ENCODE assay signal across 11 cellular contexts in genomic region chr2:46769809-46770208, GRCh38.
DNase-seq lines count a peak whose midpoint lies in the region; ATAC-seq, FAIRE-seq and TF ChIP-seq lines count a peak whose summit lies in the region.
"Had no signal": no experiment of that assay in that cellular context is flagged by ENCODE, and none has a peak within 500 bp of the region (broad histone marks: within the 10 kb centered on the region; RNA-seq: fewer than 3 reads in every experiment).

No MANE protein-coding gene starts in this region.

- POLR2A ChIA-PET in GM12878 (lab: Charles Lee) = no interaction called here

- H3K36me3 Mint-ChIP-seq in activated naive CD4-positive, alpha-beta T cell treated with anti-CD3 and anti-CD28 coated beads, Interleukin-2, amount 50 U/mL, for 72 hours = no peaks in the 10 kb centered on the region

- no peak for TF ChIP-seq EP300 in GM12878 (IDR thresholded peaks at IDR 0.05; ENCODE audit: borderline replicate concordance in 1 of 2, control insufficient read depth in 1 of 2, low read depth in 2 of 2, low read length in 2 of 2)

- H3K79me2 ChIP-seq in GM12878 (ENCODE audit: control insufficient read depth, insufficient read depth, low read length) = no peaks in the 10 kb centered on the region

- H3K9ac ChIP-seq in GM12878 (ENCODE audit: control insufficient read depth, insufficient read depth, low read length) = no peak overlapping the region
- peak overlapping the region; percentile 64 for H3K9ac ChIP-seq in mesenchymal stem cell (ENCODE audit: low read length)

- no peak overlapping the region for H3K18ac ChIP-seq in mesenchymal stem cell (ENCODE audit: low read depth in 1 of 2, low read length in 2 of 2)

- H4K91ac ChIP-seq in mesenchymal stem cell (ENCODE audit: low read length) = no peak overlapping the region

- H2BK12ac ChIP-seq in mesenchymal stem cell (ENCODE audit: low read length in 2 of 2) = no peak overlapping the region

- H4K8ac ChIP-seq in mesenchymal stem cell (ENCODE audit: low read length) = no peak overlapping the region

- H3K4me3 ChIP-seq in GM12878 (no peak overlapping the region), mesenchymal stem cell (ENCODE audit: insufficient read depth in 1 of 2, low read depth in 1 of 2, low read length in 2 of 2) (peak overlapping the region in 1 of 2 experiments; percentile 40)

- no peaks in the 10 kb centered on the region for H3K27me3 ChIP-seq in GM12878 (replicated peaks in 1 of 2; ENCODE audit: control insufficient read depth in 2 of 2, insufficient read depth in 2 of 2, low read length in 1 of 2)
- no peaks in the 10 kb centered on the region for H3K27me3 ChIP-seq in mesenchymal stem cell (ENCODE audit: control insufficient read depth in 1 of 2, insufficient read depth in 1 of 2, low read length in 2 of 2)

- H3K14ac ChIP-seq in mesenchymal stem cell (ENCODE audit: low read length in 2 of 2) = no peak overlapping the region

- H3K9me3 Mint-ChIP-seq in activated naive CD4-positive, alpha-beta T cell treated with anti-CD3 and anti-CD28 coated beads, Interleukin-2, amount 50 U/mL, for 72 hours = no peaks in the 10 kb centered on the region
- H3K9me3 Mint-ChIP-seq: activated B cell treated with CpG ODN at 0.5 μM for 24 hours had no signal

- 35% methylated on average over 1 of the region's 1 CpG for WGBS in GM12878 (ENCODE audit: insufficient coverage, insufficient replicate concordance, low lambda C conversion rate, missing lambda C conversion rate)
- WGBS in mesenchymal stem cell = 92% methylated on average over 1 of the region's 1 CpG

- H3K27ac ChIP-seq in GM12878 (ENCODE audit: control insufficient read depth, insufficient read depth) = no peak overlapping the region
- peak overlapping the region; percentile 92 for H3K27ac ChIP-seq in mesenchymal stem cell (ENCODE audit: low read length, poor library complexity, severe bottlenecking)

- DNase-seq in DMS53 treated with DMSO at 0.1 percent for 48 hours (lab: John Stamatoyannopoulos, UW; ENCODE audit: unreplicated experiment) (peak; percentile 40), NCI-H146 (lab: John Stamatoyannopoulos, UW) (peak; percentile 35), GM12878 (ENCODE audit: low read depth, low spot score) (no peak), mesenchymal stem cell (no peak), NCI-H2227 treated with DMSO at 0.1 percent for 48 hours (lab: John Stamatoyannopoulos, UW) (no peak), omental fat pad (ENCODE audit: low spot score) (no peak)
- DNase-seq in activated naive CD4-positive, alpha-beta T cell treated with anti-CD3 and anti-CD28 coated beads, Interleukin-2, amount 50 U/mL, for 72 hours (ENCODE audit: low spot score in 2 of 2) = no peak
- DNase-seq: activated B cell treated with CpG ODN at 0.5 μM for 24 hours, KG1, NCI-H446 treated with DMSO at 0.1 percent for 48 hours had no signal

- intact Hi-C loops in GM12878 (cut with micrococcal nuclease; ENCODE audit: unreplicated experiment) = loop anchor here (5.0 kb wide), 1 partner anchor 68 kb away; no protein-coding TSS in a partner anchor

- H2AK5ac ChIP-seq in mesenchymal stem cell (ENCODE audit: low read length, severe bottlenecking) = peak overlapping the region; percentile 61

- H3K4ac ChIP-seq in mesenchymal stem cell (ENCODE audit: low read depth in 1 of 2, low read length in 2 of 2) = no peak overlapping the region

- H2BK120ac ChIP-seq in mesenchymal stem cell (ENCODE audit: low read depth, low read length) = no peak overlapping the region

- H3K36me3 ChIP-seq in GM12878 (ENCODE audit: control insufficient read depth in 2 of 2, insufficient read depth in 2 of 2, low read length in 1 of 2) = no peaks in the 10 kb centered on the region
- peaks cover 0 to 16% of the 10 kb centered on the region in 2 experiments for H3K36me3 ChIP-seq in mesenchymal stem cell (ENCODE audit: control insufficient read depth in 1 of 2, insufficient read depth in 2 of 2, low read depth in 1 of 2, low read length in 2 of 2)

- TF ChIP-seq CTCF in GM12878 (IDR thresholded peaks at IDR 0.05 in 2 of 3, conservative IDR thresholded peaks at IDR 0.05 in 1 of 3; ENCODE audit: control insufficient read depth in 2 of 3, extremely low read depth in 1 of 3, insufficient read depth in 1 of 3, low read depth in 3 of 3, low read length in 3 of 3) (no peak), omental fat pad (IDR thresholded peaks at IDR 0.05) (no peak)

- H3K23ac ChIP-seq in mesenchymal stem cell (ENCODE audit: low read length in 2 of 2) = no peak overlapping the region

- no peaks in the 10 kb centered on the region for H3K9me3 ChIP-seq in GM12878 (replicated peaks; ENCODE audit: control insufficient read depth, insufficient read depth, low read length)
- H3K9me3 ChIP-seq in mesenchymal stem cell (ENCODE audit: control insufficient read depth, low read length) = no peaks in the 10 kb centered on the region

- no peak overlapping the region for H3K27ac Mint-ChIP-seq in activated naive CD4-positive, alpha-beta T cell treated with anti-CD3 and anti-CD28 coated beads, Interleukin-2, amount 50 U/mL, for 72 hours
- H3K27ac Mint-ChIP-seq: activated B cell treated with CpG ODN at 0.5 μM for 24 hours had no signal

- in situ Hi-C loops in GM12878 (cut with MboI) = loop anchor here (10.0 kb wide), 1 partner anchor 115 kb away; no protein-coding TSS in a partner anchor

- H3K4me2 ChIP-seq in GM12878 (ENCODE audit: control insufficient read depth, insufficient read depth) (no peak overlapping the region), mesenchymal stem cell (ENCODE audit: low read length, poor library complexity, severe bottlenecking) (no peak overlapping the region)

- peaks cover 8% of the 10 kb centered on the region for H3K79me1 ChIP-seq in mesenchymal stem cell (replicated peaks; ENCODE audit: low read length, poor library complexity, severe bottlenecking)

- CTCF ChIA-PET in GM12878 (lab: Yijun Ruan, JAX) = no interaction called here

- no peak overlapping the region for H2BK5ac ChIP-seq in mesenchymal stem cell (ENCODE audit: low read depth, low read length, poor library complexity, severe bottlenecking)

- no peaks in the 10 kb centered on the region for H3K4me1 ChIP-seq in GM12878 (ENCODE audit: control insufficient read depth, insufficient read depth, low read length)
- H3K4me1 ChIP-seq in mesenchymal stem cell (ENCODE audit: control insufficient read depth, insufficient read depth, low read depth, low read length) = peaks cover 3% of the 10 kb centered on the region

- H2BK15ac ChIP-seq in mesenchymal stem cell (ENCODE audit: low read depth, poor library complexity, severe bottlenecking) = no peak overlapping the region

- TF ChIP-seq RAD21 in GM12878 (IDR thresholded peaks at IDR 0.05; ENCODE audit: insufficient read depth, low read depth, low read length) = peak; percentile 6; the same call in 1 of the 2 replicates

- no peak for FAIRE-seq in GM12878 (lab: Jason Lieb, UNC)

- SMC1A ChIA-PET in GM12878 (lab: Charles Lee; ENCODE audit: uncharacterized antibody, unreplicated experiment) = no interaction called here

- RAD21 ChIA-PET in GM12878 (lab: Charles Lee; ENCODE audit: unreplicated experiment) = no interaction called here

- H4K20me1 ChIP-seq in GM12878 (ENCODE audit: control insufficient read depth, insufficient read depth) = no peaks in the 10 kb centered on the region

- BruUV-seq in GM12878 (replicated peaks; lab: Mats Ljungman, UMichigan) = no TSS peak

- H2AFZ ChIP-seq in GM12878 (ENCODE audit: control insufficient read depth, low read depth, low read length) (no peak overlapping the region), mesenchymal stem cell (ENCODE audit: low read depth, low read length) (no peak overlapping the region)

- ATAC-seq in GM12878 (peak; percentile 40; the same call in 2 of the 3 replicates), GM21717 (IDR thresholded peaks at IDR 0.05; ENCODE audit: unreplicated experiment) (no peak), omental fat pad (ENCODE audit: low FRiP score) (no peak)
- ATAC-seq in activated naive CD4-positive, alpha-beta T cell treated with anti-CD3 and anti-CD28 coated beads, Interleukin-2, amount 50 U/mL, for 72 hours = no peak

- TF ChIP-seq POLR2A in GM12878 (IDR thresholded peaks at IDR 0.05; ENCODE audit: low read depth, low read length) = no peak

TF ChIP-seq in GM12878, 131 proteins besides CTCF, POLR2A, EP300 and RAD21 (continues in another document):
- no peak for TF ChIP-seq ESRRA (IDR thresholded peaks at IDR 0.05; ENCODE audit: low read length)
- TF ChIP-seq MXI1 (IDR thresholded peaks at IDR 0.05; ENCODE audit: low read depth, low read length) = no peak
- no peak for TF ChIP-seq ASH2L (IDR thresholded peaks at IDR 0.05; ENCODE audit: borderline replicate concordance, low read depth)
- no peak for TF ChIP-seq SPI1 (IDR thresholded peaks at IDR 0.05; ENCODE audit: borderline replicate concordance, insufficient read depth, low read depth, low read length)
- no peak for TF ChIP-seq NR2C2 (IDR thresholded peaks at IDR 0.05; ENCODE audit: borderline replicate concordance, control insufficient read depth, insufficient read length, low read depth)
- no peak for TF ChIP-seq CBFB (IDR thresholded peaks at IDR 0.05; ENCODE audit: low read depth)
- no peak for TF ChIP-seq PRDM15 (CRISPR knock-in tag; IDR thresholded peaks at IDR 0.05)
- TF ChIP-seq HDAC6 (IDR thresholded peaks at IDR 0.05; ENCODE audit: unreplicated experiment) = no peak

Comparison
In these comparisons a context has a peak if more than half of its experiments do, and no peak if none do; other contexts are left out.
1. DNase-seq: peak in DMS53 treated with DMSO at 0.1 percent for 48 hours (single experiment) and NCI-H146 (single experiment); none in GM12878 (single experiment), mesenchymal stem cell (single experiment), NCI-H2227 treated with DMSO at 0.1 percent for 48 hours (single experiment), omental fat pad (single experiment) and activated naive CD4-positive, alpha-beta T cell treated with anti-CD3 and anti-CD28 coated beads, Interleukin-2, amount 50 U/mL, for 72 hours (0 of 2).